14 cellular contexts compared by ENCODE assay signal in the genomic region with DNA sequence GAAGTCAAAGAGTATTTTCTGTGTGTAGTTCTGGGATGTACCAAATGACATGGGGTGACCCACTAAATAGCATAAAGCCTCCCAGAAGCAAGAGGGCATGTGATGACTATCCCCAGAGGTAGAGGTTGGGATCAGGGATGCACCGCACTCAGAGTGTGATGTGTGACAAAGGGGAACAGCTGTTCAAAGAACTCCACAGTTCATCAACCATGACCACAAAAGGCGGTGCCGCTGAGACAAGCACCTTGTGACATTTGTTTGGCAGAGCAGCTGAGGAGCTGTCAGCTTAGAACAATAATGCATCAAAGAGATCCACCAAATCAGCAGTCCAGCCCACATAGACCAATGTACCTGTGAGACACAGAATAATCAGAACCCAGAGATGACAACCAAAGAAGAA.
DNase-seq lines count a peak whose midpoint lies in the region; TF ChIP-seq lines count a peak whose summit lies in the region.
"Had no signal": no experiment of that assay in that cellular context is flagged by ENCODE, and none has a peak within 500 bp of the region (broad histone marks: within the 10 kb centered on the region; RNA-seq: fewer than 3 reads in every experiment).

No MANE protein-coding gene starts in this region.

- no peaks in the 10 kb centered on the region for H3F3A ChIP-seq in neural progenitor cell (ENCODE audit: low read depth)

- H3K79me2 ChIP-seq in neural progenitor cell (ENCODE audit: low read depth), result no peaks in the 10 kb centered on the region

- no peak overlapping the region for H3K27ac ChIP-seq in neural progenitor cell
- H3K27ac ChIP-seq: ovary had no signal

- TF ChIP-seq CTCF in neural progenitor cell (IDR thresholded peaks at IDR 0.05), result no peak

- H3K36me3 Mint-ChIP-seq in neural progenitor cell, result no peaks in the 10 kb centered on the region
- H3K36me3 Mint-ChIP-seq: CD8-positive, alpha-beta T cell; IgD-negative memory B cell had no signal

- H2AFZ ChIP-seq in neural progenitor cell (replicated peaks), result no peak overlapping the region

- H3K4me3 ChIP-seq in neural progenitor cell, result no peak overlapping the region
- H3K4me3 ChIP-seq: ovary had no signal

- no peak overlapping the region for H3K9ac ChIP-seq in neural progenitor cell

- peaks cover 2% of the 10 kb centered on the region for H3K27me3 Mint-ChIP-seq in neural progenitor cell (ENCODE audit: insufficient read depth, low read depth)
- H3K27me3 Mint-ChIP-seq: activated T-cell treated with anti-CD3 and anti-CD28 coated beads, Interleukin-2, amount 50 U/mL, for 24 hours; IgD-negative memory B cell had no signal

- no peaks in the 10 kb centered on the region for H3K36me3 ChIP-seq in neural progenitor cell
- H3K36me3 ChIP-seq: ovary had no signal

- no peaks in the 10 kb centered on the region for H3K4me1 ChIP-seq in neural progenitor cell

- H3K4me1 Mint-ChIP-seq in neural progenitor cell, result no peaks in the 10 kb centered on the region
- H3K4me1 Mint-ChIP-seq: IgD-negative memory B cell had no signal

- H3K4me2 ChIP-seq in neural progenitor cell, result no peak overlapping the region

- DNase-seq in NCI-H2081 (lab: John Stamatoyannopoulos, UW) (peak; percentile 7 to 59), NCI-H2081 treated with DMSO at 0.1 percent for 48 hours (lab: John Stamatoyannopoulos, UW) (no peak), NCI-H1092 (lab: John Stamatoyannopoulos, UW) (peak; percentile 44), NCI-H524 treated with DMSO at 0.1 percent for 48 hours (lab: John Stamatoyannopoulos, UW) (peak; percentile 58), renal cortical epithelial cell (ENCODE audit: low read depth) (peak; percentile 4), neural progenitor cell (ENCODE audit: low spot score) (no peak), ecto neural progenitor cell (ENCODE audit: low spot score) (no peak)
- no peak for DNase-seq in activated naive CD4-positive, alpha-beta T cell (lab: John Stamatoyannopoulos, UW)
- DNase-seq: activated CD4-positive, alpha-beta T cell treated with anti-CD3 and anti-CD28 coated beads for 48 hours; activated T-cell treated with anti-CD3 and anti-CD28 coated beads, Interleukin-2, amount 50 U/mL, for 24 hours; CD8-positive, alpha-beta T cell; ovary; T-helper 9 cell had no signal

- peaks cover 5% of the 10 kb centered on the region for H3K9me3 ChIP-seq in neural progenitor cell (ENCODE audit: low read depth)
- H3K9me3 ChIP-seq: ovary had no signal

- H3K4me3 Mint-ChIP-seq in neural progenitor cell, result no peak overlapping the region
- H3K4me3 Mint-ChIP-seq: activated T-cell treated with anti-CD3 and anti-CD28 coated beads, Interleukin-2, amount 50 U/mL, for 24 hours; CD8-positive, alpha-beta T cell; IgD-negative memory B cell had no signal

- H3K27ac Mint-ChIP-seq in neural progenitor cell, result no peak overlapping the region
- H3K27ac Mint-ChIP-seq: activated T-cell treated with anti-CD3 and anti-CD28 coated beads, Interleukin-2, amount 50 U/mL, for 24 hours; CD8-positive, alpha-beta T cell; IgD-negative memory B cell had no signal

- peaks cover 9% of the 10 kb centered on the region for H3K9me3 Mint-ChIP-seq in neural progenitor cell
- H3K9me3 Mint-ChIP-seq: activated T-cell treated with anti-CD3 and anti-CD28 coated beads, Interleukin-2, amount 50 U/mL, for 24 hours; CD8-positive, alpha-beta T cell had no signal

- H4K20me1 ChIP-seq in neural progenitor cell (ENCODE audit: low read depth), result no peaks in the 10 kb centered on the region

- H3K27me3 ChIP-seq in neural progenitor cell, result no peaks in the 10 kb centered on the region
- H3K27me3 ChIP-seq: ovary had no signal

Comparison
In these comparisons a context has a peak if more than half of its experiments do, and no peak if none do; other contexts are left out.
1. DNase-seq: peak in NCI-H2081 (2 of 2), NCI-H1092 (single experiment), NCI-H524 treated with DMSO at 0.1 percent for 48 hours (single experiment) and renal cortical epithelial cell (single experiment); none in NCI-H2081 treated with DMSO at 0.1 percent for 48 hours (single experiment), neural progenitor cell (single experiment), activated naive CD4-positive, alpha-beta T cell (0 of 4) and ecto neural progenitor cell (single experiment).